15 cellular contexts compared by ENCODE assay signal in genomic region chr1:23719162-23719820, GRCh38. TPM values are rescaled to one million over a fixed set of nuclear protein-coding genes. Genes with fewer than 3 reads are reported as not detected.
DNase-seq lines count a peak whose midpoint lies in the region; ATAC-seq and TF ChIP-seq lines count a peak whose summit lies in the region.
"Had no signal": no experiment of that assay in that cellular context is flagged by ENCODE, and none has a peak within 500 bp of the region (broad histone marks: within the 10 kb centered on the region; RNA-seq: fewer than 3 reads in every experiment).

No MANE protein-coding gene starts in this region.

- H3K27ac Mint-ChIP-seq in MCF 10A (ENCODE audit: low read depth, unreplicated experiment) (no peak overlapping the region), progenitor cell of endocrine pancreas (no peak overlapping the region)

- no peak overlapping the region for H2AFZ ChIP-seq in fibroblast of lung (ENCODE audit: low read length)

- peaks cover 16% of the 10 kb centered on the region for H3K4me1 Mint-ChIP-seq in MCF 10A (ENCODE audit: insufficient read depth, unreplicated experiment)
- no peaks in the 10 kb centered on the region for H3K4me1 Mint-ChIP-seq in progenitor cell of endocrine pancreas (ENCODE audit: low read depth)

- H3K36me3 Mint-ChIP-seq in MCF 10A (ENCODE audit: insufficient read depth, unreplicated experiment) (peaks cover 22% of the 10 kb centered on the region), progenitor cell of endocrine pancreas (ENCODE audit: insufficient read depth) (peaks cover 4% of the 10 kb centered on the region)

- ATAC-seq in GM21381 (IDR thresholded peaks at IDR 0.05; ENCODE audit: unreplicated experiment), result no peak
- ATAC-seq: sciatic nerve had no signal

- H3K27ac ChIP-seq in breast epithelium (no peak overlapping the region), fibroblast of lung (ENCODE audit: insufficient read depth, low read length) (no peak overlapping the region)
- H3K27ac ChIP-seq: HL-60 had no signal

- H3K4me1 ChIP-seq in breast epithelium, result no peaks in the 10 kb centered on the region
- peaks cover 5% of the 10 kb centered on the region for H3K4me1 ChIP-seq in fibroblast of lung (ENCODE audit: control insufficient read depth, extremely low read depth, insufficient read depth, low read length)

- H3K9me3 ChIP-seq in breast epithelium, result no peaks in the 10 kb centered on the region
- no peaks in the 10 kb centered on the region for H3K9me3 ChIP-seq in fibroblast of lung (ENCODE audit: control insufficient read depth, insufficient read depth, low read depth, low read length)

- no peak overlapping the region for H3K9ac ChIP-seq in fibroblast of lung (ENCODE audit: insufficient read depth, low read length)

- no peaks in the 10 kb centered on the region for H3K27me3 ChIP-seq in breast epithelium
- H3K27me3 ChIP-seq in fibroblast of lung (ENCODE audit: control insufficient read depth, insufficient read depth, low read length), result no peaks in the 10 kb centered on the region

- CTCF ChIA-PET in MCF 10A (lab: Yijun Ruan, JAX), result interaction anchor here (0.7 kb wide), 1 partner anchor 369 kb away, joined by 3 read pairs; no protein-coding TSS in a partner anchor

- H3K4me3 Mint-ChIP-seq in MCF 10A (ENCODE audit: unreplicated experiment) (no peak overlapping the region), progenitor cell of endocrine pancreas (ENCODE audit: low read depth) (no peak overlapping the region)
- H3K4me3 Mint-ChIP-seq: activated CD4-positive, alpha-beta T cell treated with anti-CD3 and anti-CD28 coated beads, Interleukin-2, amount 10 ng/mL, durations not matched to agents 24 days and 14 days; type B pancreatic cell had no signal

- peaks cover 5% of the 10 kb centered on the region for H3K79me2 ChIP-seq in fibroblast of lung (ENCODE audit: control insufficient read depth, insufficient read depth, low read length)

- H3K9me3 Mint-ChIP-seq in MCF 10A (ENCODE audit: unreplicated experiment), result no peaks in the 10 kb centered on the region
- H3K9me3 Mint-ChIP-seq in progenitor cell of endocrine pancreas (ENCODE audit: low read depth), result no peaks in the 10 kb centered on the region
- H3K9me3 Mint-ChIP-seq: activated CD4-positive, alpha-beta T cell treated with anti-CD3 and anti-CD28 coated beads, Interleukin-2, amount 10 ng/mL, durations not matched to agents 24 days and 14 days; type B pancreatic cell had no signal

- no TSS peak for BruUV-seq in MCF 10A (replicated peaks; lab: Mats Ljungman, UMichigan)

- peaks cover 2% of the 10 kb centered on the region for H4K20me1 ChIP-seq in fibroblast of lung (ENCODE audit: control insufficient read depth, extremely low read depth, insufficient read depth, low read length)

- POLR2A ChIA-PET in MCF 10A (lab: Yijun Ruan, JAX), result interaction anchor here (2.1 kb wide), 1 partner anchor 27 kb away, joined by 8 read pairs; the partner anchor contains the start of gene RPL11

- no peaks in the 10 kb centered on the region for H3K27me3 Mint-ChIP-seq in MCF 10A (ENCODE audit: insufficient read depth, unreplicated experiment)
- H3K27me3 Mint-ChIP-seq in progenitor cell of endocrine pancreas, result no peaks in the 10 kb centered on the region
- H3K27me3 Mint-ChIP-seq: activated CD4-positive, alpha-beta T cell treated with anti-CD3 and anti-CD28 coated beads, Interleukin-2, amount 10 ng/mL, durations not matched to agents 24 days and 14 days; type B pancreatic cell had no signal

- no peak overlapping the region for H3K4me2 ChIP-seq in fibroblast of lung (ENCODE audit: extremely low read depth, insufficient read depth, low read length)

- H3K4me3 ChIP-seq in breast epithelium (no peak overlapping the region), fibroblast of lung (replicated peaks in 1 of 4; ENCODE audit: control extremely low read depth in 1 of 4, insufficient read depth in 1 of 4, low read depth in 3 of 4, low read length in 4 of 4) (no peak overlapping the region)

- H3K36me3 ChIP-seq in breast epithelium, result no peaks in the 10 kb centered on the region
- H3K36me3 ChIP-seq in fibroblast of lung (ENCODE audit: control insufficient read depth, insufficient read depth, low read length), result no peaks in the 10 kb centered on the region

- DNase-seq in MCF 10A (ENCODE audit: unreplicated experiment), result peak; percentile 82
- no peak for DNase-seq in breast epithelium (ENCODE audit: low spot score in 2 of 2)
- peak; percentile 64 for DNase-seq in RPMI7951 (ENCODE audit: low read depth)
- DNase-seq in fibroblast of lung (ENCODE audit: low read depth in 2 of 2), result peak; percentile 57 to 60
- peak; percentile 16 for DNase-seq in stromal cell of bone marrow (ENCODE audit: low read depth)
- no peak for DNase-seq in progenitor cell of endocrine pancreas (ENCODE audit: low spot score, unreplicated experiment)
- DNase-seq in hepatic stellate cell (ENCODE audit: low spot score), result no peak
- DNase-seq: activated CD4-positive, alpha-beta T cell treated with anti-CD3 and anti-CD28 coated beads, Interleukin-2, amount 10 ng/mL, durations not matched to agents 24 days and 14 days; activated gamma-delta T cell; DND-41; NCI-H1092 treated with DMSO at 0.1 percent for 48 hours had no signal

- TF ChIP-seq POLR2A in breast epithelium (IDR thresholded peaks at IDR 0.05), result no peak

- TF ChIP-seq CTCF in MCF 10A (IDR thresholded peaks at IDR 0.05; ENCODE audit: unreplicated experiment), result no peak
- no peak for TF ChIP-seq CTCF in breast epithelium (IDR thresholded peaks at IDR 0.05)
- no peak for TF ChIP-seq CTCF in fibroblast of lung (conservative IDR thresholded peaks at IDR 0.05 in 1 of 2, IDR thresholded peaks at IDR 0.05 in 1 of 2; ENCODE audit: low read depth in 1 of 2, low read length in 2 of 2)
- no peak for TF ChIP-seq CTCF in progenitor cell of endocrine pancreas (IDR thresholded peaks at IDR 0.05; ENCODE audit: unreplicated experiment)

- intact Hi-C loops in MCF 10A (cut with micrococcal nuclease) (no loop called here), breast epithelium (cut with DNase I; ENCODE audit: low total_unique reads) (no loop called here)

RNA-seq across cellular contexts. Expression of gene ELOA, which starts 24.0 kb away (rescaled TPM):
- total RNA-seq in MCF 10A (2022) (68.3 and 69.1 TPM in 2 replicates), breast epithelium (10 to 100 TPM; 30.3 to 61.9 (median 32.8) TPM), fibroblast of lung (15.9 and 19.3 TPM in 2 replicates), progenitor cell of endocrine pancreas (37.5 and 40.8 TPM in 2 replicates)
- 48.9 and 57.0 TPM in 2 replicates for total RNA-seq in RPMI7951 (2014; rRNA removed; shearing (Covaris generic))
- 34.1 and 42.2 TPM in 2 replicates for polyA plus RNA-seq in fibroblast of lung
- 26.7 and 35.1 TPM in 2 replicates for polyA plus RNA-seq in fibroblast of lung (2012)
- polyA minus RNA-seq in fibroblast of lung (ENCODE audit: low replicate concordance), result 14.5 and 16.0 TPM in 2 replicates

RNA-seq across cellular contexts. Expression of gene RPL11, which starts 27.7 kb away (rescaled TPM):
- total RNA-seq in MCF 10A (2022) (1,201 and 1,563 TPM in 2 replicates), breast epithelium (1,000 to 10,000 TPM; 1,191 to 1,487 (median 1,340) TPM), fibroblast of lung (1,214 and 1,412 TPM in 2 replicates), progenitor cell of endocrine pancreas (1,136 and 1,157 TPM in 2 replicates)
- 1,145 and 1,398 TPM in 2 replicates for total RNA-seq in RPMI7951 (2014; rRNA removed; shearing (Covaris generic))
- polyA plus RNA-seq in fibroblast of lung, result 1,477 and 1,551 TPM in 2 replicates
- 2,012 and 2,284 TPM in 2 replicates for polyA plus RNA-seq in fibroblast of lung (2012)
- 186 and 249 TPM in 2 replicates for polyA minus RNA-seq in fibroblast of lung (ENCODE audit: low replicate concordance)

RNA-seq across cellular contexts. Expression of gene PITHD1, which starts 58.9 kb away (rescaled TPM):
- total RNA-seq in MCF 10A (2022) (37.7 and 37.8 TPM in 2 replicates), breast epithelium (10 to 100 TPM; 46.9 to 62.8 (median 60.3) TPM), fibroblast of lung (29.5 and 40.5 TPM in 2 replicates), progenitor cell of endocrine pancreas (52.8 and 53.8 TPM in 2 replicates)
- 42.3 and 47.0 TPM in 2 replicates for total RNA-seq in RPMI7951 (2014; rRNA removed; shearing (Covaris generic))
- polyA plus RNA-seq in fibroblast of lung, result 47.7 and 58.6 TPM in 2 replicates
- 30.8 and 40.3 TPM in 2 replicates for polyA plus RNA-seq in fibroblast of lung (2012)
- 15.2 and 15.4 TPM in 2 replicates for polyA minus RNA-seq in fibroblast of lung (ENCODE audit: low replicate concordance)

Comparison
In these comparisons a context has a peak if more than half of its experiments do, and no peak if none do; other contexts are left out.
1. DNase-seq: peak in MCF 10A (single experiment), RPMI7951 (single experiment), fibroblast of lung (2 of 2) and stromal cell of bone marrow (single experiment); none in breast epithelium (0 of 2), progenitor cell of endocrine pancreas (single experiment) and hepatic stellate cell (single experiment).